Comparison of ENCODE assay signal across 8 cellular contexts in the genomic region with DNA sequence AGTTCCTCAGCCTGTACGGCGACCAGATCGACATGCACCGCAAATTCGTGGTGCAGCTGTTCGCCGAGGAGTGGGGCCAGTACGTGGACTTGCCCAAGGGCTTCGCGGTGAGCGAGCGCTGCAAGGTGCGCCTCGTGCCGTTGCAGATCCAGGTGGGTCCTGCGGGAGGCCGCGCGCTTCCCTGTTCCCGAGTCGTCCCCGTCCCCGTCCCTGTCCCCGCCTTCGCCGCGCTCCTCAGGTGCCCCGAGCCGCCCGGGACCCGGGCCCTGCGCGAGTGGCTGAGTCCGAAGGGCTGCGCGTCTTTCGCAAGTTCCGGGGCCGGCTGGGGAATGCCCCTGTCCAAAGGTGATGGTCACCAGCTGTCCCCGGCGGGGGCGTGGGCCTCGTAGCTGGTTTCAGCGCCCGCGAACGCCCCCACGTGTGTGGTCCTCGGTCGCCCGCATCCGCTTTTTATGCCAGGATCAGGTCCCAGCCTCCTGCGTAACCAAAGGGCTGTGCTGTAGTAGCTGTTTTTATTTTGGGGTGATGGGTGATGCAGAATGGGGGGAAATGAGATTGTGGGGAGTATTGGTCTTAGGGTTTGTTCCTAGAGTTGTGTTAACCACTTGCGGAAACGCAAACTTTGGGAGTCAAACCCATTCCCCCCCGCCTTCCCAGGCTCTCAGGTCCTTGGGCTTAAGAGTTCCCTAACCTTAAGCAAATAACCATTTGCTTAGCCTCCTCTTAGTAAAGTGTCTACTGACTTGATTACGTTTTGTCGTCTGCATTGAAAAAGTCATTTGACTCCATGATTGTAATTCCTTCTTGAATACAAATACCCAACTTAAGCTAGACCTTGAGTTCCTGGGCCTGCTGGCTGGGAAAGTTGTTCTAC. TPM values are rescaled to one million over a fixed set of nuclear protein-coding genes. Genes with fewer than 3 reads are reported as not detected.
A peak's percentile ranks its signal among the peaks of the same experiment; 100 is the strongest.
DNase-seq lines count a peak whose midpoint lies in the region; ATAC-seq and TF ChIP-seq lines count a peak whose summit lies in the region.

No MANE protein-coding gene starts in this region.

- H3K36me3 ChIP-seq in esophagus muscularis mucosa = no peaks in the 10 kb centered on the region
- no peaks in the 10 kb centered on the region for H3K36me3 ChIP-seq in muscle layer of duodenum (ENCODE audit: control insufficient read depth in 1 of 2, insufficient read depth in 2 of 2, low read length in 2 of 2)

- intact Hi-C loops in esophagus muscularis mucosa (cut with DNase I) = loop anchor here (5.0 to 10.0 kb wide), 2 partner anchors 130 to 558 kb away; a partner anchor contains a TSS

- H3K27ac ChIP-seq in esophagus muscularis mucosa (replicated peaks in 1 of 4) (peak overlapping the region; percentile 86 to 94 (median 90)), muscle layer of duodenum (ENCODE audit: low read length) (peak overlapping the region; percentile 2)

- H3K9me3 ChIP-seq in esophagus muscularis mucosa (no peaks in the 10 kb centered on the region), muscle layer of duodenum (ENCODE audit: control insufficient read depth in 1 of 2, low read length in 2 of 2) (no peaks in the 10 kb centered on the region)

- TF ChIP-seq EP300 in esophagus muscularis mucosa (IDR thresholded peaks at IDR 0.05) = no peak

- H3K4me3 ChIP-seq in esophagus muscularis mucosa (peak overlapping the region; percentile 77 to 83 (median 81)), muscle layer of duodenum (ENCODE audit: low read depth in 1 of 2, low read length in 2 of 2) (peak overlapping the region; percentile 87 to 90)

- WGBS in esophagus muscularis mucosa = 5% methylated on average over 10 of the region's 58 CpGs

- DNase-seq in 8988T (peak; percentile 14), NCI-H2227 treated with DMSO at 0.1 percent for 48 hours (lab: John Stamatoyannopoulos, UW) (peak; percentile 38), esophagus muscularis mucosa (ENCODE audit: extremely low spot score) (peak; percentile 93)
- DNase-seq in activated CD8-positive, alpha-beta memory T cell treated with anti-CD3 and anti-CD28 coated beads for 48 hours (ENCODE audit: low read depth in 2 of 3, low spot score in 2 of 3) = peak in 2 of 3 experiments; percentile 15 to 36
- peak in 5 of 6 experiments; percentile 17 to 70 (median 41) for DNase-seq in stimulated activated naive CD4-positive, alpha-beta T cell (lab: John Stamatoyannopoulos, UW)

- H3K4me1 ChIP-seq in esophagus muscularis mucosa (peaks cover 29 to 47% (median 43%) of the 10 kb centered on the region in 4 donors), muscle layer of duodenum (ENCODE audit: control insufficient read depth in 1 of 2, insufficient read depth in 2 of 2, low read length in 2 of 2) (peaks cover 0 to 6% of the 10 kb centered on the region in 2 donors)

- TF ChIP-seq CTCF in esophagus muscularis mucosa (IDR thresholded peaks at IDR 0.05) = no peak

- H3K27me3 ChIP-seq in esophagus muscularis mucosa = no peaks in the 10 kb centered on the region
- H3K27me3 ChIP-seq in muscle layer of duodenum (ENCODE audit: low read depth, low read length) = no peaks in the 10 kb centered on the region

- ATAC-seq in GM18505 (IDR thresholded peaks at IDR 0.05; ENCODE audit: unreplicated experiment) (peak; percentile 32), HG02885 (IDR thresholded peaks at IDR 0.05; ENCODE audit: poor library complexity, unreplicated experiment) (peak; percentile 40)

- TF ChIP-seq POLR2A in GM18505 (IDR thresholded peaks at IDR 0.05; ENCODE audit: borderline replicate concordance, extremely low read depth, insufficient read depth, insufficient read length) (no peak), esophagus muscularis mucosa (IDR thresholded peaks at IDR 0.05; ENCODE audit: low read depth) (no peak)

RNA-seq across cellular contexts. Expression of a gene that starts 0.6 kb away (rescaled TPM):
- total RNA-seq in esophagus muscularis mucosa = 100 to 1,000 TPM in 1 of 4 donors, 10 to 100 TPM in 3; 53.5 to 136 (median 89.5) TPM

Comparison
In these comparisons a context has a peak if more than half of its experiments do, and no peak if none do; other contexts are left out.
1. Peak in every context shown above with its lines: DNase-seq, ATAC-seq, H3K4me3 ChIP-seq and H3K27ac ChIP-seq.
2. DNase-seq: peak in every context shown above with its lines; median percentile 93 in esophagus muscularis mucosa; 41 in stimulated activated naive CD4-positive, alpha-beta T cell; 38 in NCI-H2227 treated with DMSO at 0.1 percent for 48 hours; 26 in activated CD8-positive, alpha-beta memory T cell treated with anti-CD3 and anti-CD28 coated beads for 48 hours; 14 in 8988T.